In the genomic region with DNA sequence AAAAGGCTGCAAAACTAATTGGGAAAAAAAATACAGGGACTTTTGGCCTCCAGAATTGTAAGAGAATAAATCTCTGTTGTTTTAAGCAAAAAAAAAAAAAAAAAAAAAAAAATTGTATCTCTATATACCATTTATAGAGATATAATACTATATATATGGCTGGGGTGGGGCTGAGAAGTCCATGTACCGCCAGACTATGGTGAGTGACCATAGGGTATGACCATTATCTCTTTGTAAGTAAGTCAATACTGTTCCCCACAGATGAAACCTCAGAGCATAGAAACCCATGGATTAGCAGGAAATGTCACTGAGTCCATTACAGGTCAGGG, we compare ENCODE assay signal across 1 cellular context.
TF ChIP-seq lines count a peak whose summit lies in the region.

No MANE protein-coding gene starts in this region.

TF ChIP-seq in GM23338, 12 proteins besides CTCF, POLR2A, EP300 and RAD21 (continued from another document):
- TF ChIP-seq, protein P1, sequence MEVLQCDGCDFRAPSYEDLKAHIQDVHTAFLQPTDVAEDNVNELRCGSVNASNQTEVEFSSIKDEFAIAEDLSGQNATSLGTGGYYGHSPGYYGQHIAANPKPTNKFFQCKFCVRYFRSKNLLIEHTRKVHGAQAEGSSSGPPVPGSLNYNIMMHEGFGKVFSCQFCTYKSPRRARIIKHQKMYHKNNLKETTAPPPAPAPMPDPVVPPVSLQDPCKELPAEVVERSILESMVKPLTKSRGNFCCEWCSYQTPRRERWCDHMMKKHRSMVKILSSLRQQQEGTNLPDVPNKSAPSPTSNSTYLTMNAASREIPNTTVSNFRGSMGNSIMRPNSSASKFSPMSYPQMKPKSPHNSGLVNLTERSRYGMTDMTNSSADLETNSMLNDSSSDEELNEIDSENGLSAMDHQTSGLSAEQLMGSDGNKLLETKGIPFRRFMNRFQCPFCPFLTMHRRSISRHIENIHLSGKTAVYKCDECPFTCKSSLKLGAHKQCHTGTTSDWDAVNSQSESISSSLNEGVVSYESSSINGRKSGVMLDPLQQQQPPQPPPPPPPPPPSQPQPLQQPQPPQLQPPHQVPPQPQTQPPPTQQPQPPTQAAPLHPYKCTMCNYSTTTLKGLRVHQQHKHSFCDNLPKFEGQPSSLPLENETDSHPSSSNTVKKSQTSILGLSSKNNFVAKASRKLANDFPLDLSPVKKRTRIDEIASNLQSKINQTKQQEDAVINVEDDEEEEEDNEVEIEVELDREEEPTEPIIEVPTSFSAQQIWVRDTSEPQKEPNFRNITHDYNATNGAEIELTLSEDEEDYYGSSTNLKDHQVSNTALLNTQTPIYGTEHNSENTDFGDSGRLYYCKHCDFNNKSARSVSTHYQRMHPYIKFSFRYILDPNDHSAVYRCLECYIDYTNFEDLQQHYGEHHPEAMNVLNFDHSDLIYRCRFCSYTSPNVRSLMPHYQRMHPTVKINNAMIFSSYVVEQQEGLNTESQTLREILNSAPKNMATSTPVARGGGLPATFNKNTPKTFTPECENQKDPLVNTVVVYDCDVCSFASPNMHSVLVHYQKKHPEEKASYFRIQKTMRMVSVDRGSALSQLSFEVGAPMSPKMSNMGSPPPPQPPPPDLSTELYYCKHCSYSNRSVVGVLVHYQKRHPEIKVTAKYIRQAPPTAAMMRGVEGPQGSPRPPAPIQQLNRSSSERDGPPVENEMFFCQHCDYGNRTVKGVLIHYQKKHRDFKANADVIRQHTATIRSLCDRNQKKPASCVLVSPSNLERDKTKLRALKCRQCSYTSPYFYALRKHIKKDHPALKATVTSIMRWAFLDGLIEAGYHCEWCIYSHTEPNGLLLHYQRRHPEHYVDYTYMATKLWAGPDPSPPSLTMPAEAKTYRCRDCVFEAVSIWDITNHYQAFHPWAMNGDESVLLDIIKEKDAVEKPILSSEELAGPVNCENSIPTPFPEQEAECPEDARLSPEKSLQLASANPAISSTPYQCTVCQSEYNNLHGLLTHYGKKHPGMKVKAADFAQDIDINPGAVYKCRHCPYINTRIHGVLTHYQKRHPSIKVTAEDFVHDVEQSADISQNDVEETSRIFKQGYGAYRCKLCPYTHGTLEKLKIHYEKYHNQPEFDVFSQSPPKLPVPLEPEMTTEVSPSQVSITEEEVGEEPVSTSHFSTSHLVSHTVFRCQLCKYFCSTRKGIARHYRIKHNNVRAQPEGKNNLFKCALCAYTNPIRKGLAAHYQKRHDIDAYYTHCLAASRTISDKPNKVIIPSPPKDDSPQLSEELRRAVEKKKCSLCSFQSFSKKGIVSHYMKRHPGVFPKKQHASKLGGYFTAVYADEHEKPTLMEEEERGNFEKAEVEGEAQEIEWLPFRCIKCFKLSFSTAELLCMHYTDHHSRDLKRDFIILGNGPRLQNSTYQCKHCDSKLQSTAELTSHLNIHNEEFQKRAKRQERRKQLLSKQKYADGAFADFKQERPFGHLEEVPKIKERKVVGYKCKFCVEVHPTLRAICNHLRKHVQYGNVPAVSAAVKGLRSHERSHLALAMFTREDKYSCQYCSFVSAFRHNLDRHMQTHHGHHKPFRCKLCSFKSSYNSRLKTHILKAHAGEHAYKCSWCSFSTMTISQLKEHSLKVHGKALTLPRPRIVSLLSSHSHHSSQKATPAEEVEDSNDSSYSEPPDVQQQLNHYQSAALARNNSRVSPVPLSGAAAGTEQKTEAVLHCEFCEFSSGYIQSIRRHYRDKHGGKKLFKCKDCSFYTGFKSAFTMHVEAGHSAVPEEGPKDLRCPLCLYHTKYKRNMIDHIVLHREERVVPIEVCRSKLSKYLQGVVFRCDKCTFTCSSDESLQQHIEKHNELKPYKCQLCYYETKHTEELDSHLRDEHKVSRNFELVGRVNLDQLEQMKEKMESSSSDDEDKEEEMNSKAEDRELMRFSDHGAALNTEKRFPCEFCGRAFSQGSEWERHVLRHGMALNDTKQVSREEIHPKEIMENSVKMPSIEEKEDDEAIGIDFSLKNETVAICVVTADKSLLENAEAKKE (CRISPR knock-in tag; IDR thresholded peaks at IDR 0.05): no peak
- no peak for TF ChIP-seq STAT1 (IDR thresholded peaks at IDR 0.05; ENCODE audit: unreplicated experiment)
- TF ChIP-seq POLR2AphosphoS5 (IDR thresholded peaks at IDR 0.05; ENCODE audit: low read depth): no peak
- TF ChIP-seq, protein P2, sequence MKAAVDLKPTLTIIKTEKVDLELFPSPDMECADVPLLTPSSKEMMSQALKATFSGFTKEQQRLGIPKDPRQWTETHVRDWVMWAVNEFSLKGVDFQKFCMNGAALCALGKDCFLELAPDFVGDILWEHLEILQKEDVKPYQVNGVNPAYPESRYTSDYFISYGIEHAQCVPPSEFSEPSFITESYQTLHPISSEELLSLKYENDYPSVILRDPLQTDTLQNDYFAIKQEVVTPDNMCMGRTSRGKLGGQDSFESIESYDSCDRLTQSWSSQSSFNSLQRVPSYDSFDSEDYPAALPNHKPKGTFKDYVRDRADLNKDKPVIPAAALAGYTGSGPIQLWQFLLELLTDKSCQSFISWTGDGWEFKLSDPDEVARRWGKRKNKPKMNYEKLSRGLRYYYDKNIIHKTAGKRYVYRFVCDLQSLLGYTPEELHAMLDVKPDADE (IDR thresholded peaks at IDR 0.05): no peak
- TF ChIP-seq JUNB (IDR thresholded peaks at IDR 0.05; ENCODE audit: unreplicated experiment): no peak
- TF ChIP-seq CREB1 (CRISPR knock-in tag; IDR thresholded peaks at IDR 0.05; ENCODE audit: low read depth): no peak
- no peak for TF ChIP-seq EZH2 (IDR thresholded peaks at IDR 0.05; ENCODE audit: low read depth, unreplicated experiment)
- no peak for TF ChIP-seq NANOG (IDR thresholded peaks at IDR 0.05; ENCODE audit: borderline replicate concordance)
